Comparison of ENCODE assay signal across 8 cellular contexts in genomic region chr6:44237021-44237812, GRCh38.
DNase-seq lines count a peak whose midpoint lies in the region; ATAC-seq lines count a peak whose summit lies in the region.

No MANE protein-coding gene starts in this region.

- ATAC-seq in GM18909 (IDR thresholded peaks at IDR 0.05; ENCODE audit: poor library complexity, unreplicated experiment) (peak; percentile 51), HG03196 (IDR thresholded peaks at IDR 0.05; ENCODE audit: unreplicated experiment) (peak; percentile 69)

- H3K4me1 ChIP-seq in ACC112 (ENCODE audit: control insufficient read depth, insufficient read depth, low read length, unreplicated experiment): peaks cover 40% of the 10 kb centered on the region

- DNase-seq in NCI-H446 treated with DMSO at 0.1 percent for 48 hours (lab: John Stamatoyannopoulos, UW) (peak; percentile 75), cortex of kidney (lab: John Stamatoyannopoulos, UW) (peak; percentile 30)
- peak; percentile 52 for DNase-seq in activated CD4-positive, alpha-beta T cell treated with anti-CD3 and anti-CD28 coated beads for 1 hour
- DNase-seq in stimulated activated CD4-positive, alpha-beta T cell treated with anti-CD3 and anti-CD28 coated beads, Interleukin-1b, Interleukin-23, amount 100 ng/mL, for 48 hours: peak; percentile 81

- no peaks in the 10 kb centered on the region for H3K36me3 ChIP-seq in ACC112 (ENCODE audit: insufficient read depth, low read length)

- H3K27ac ChIP-seq in ACC112 (ENCODE audit: low read depth, low read length) (peak overlapping the region; percentile 75), layer of hippocampus (ENCODE audit: low read depth, low read length) (peak overlapping the region; percentile 96)

- H3K4me3 ChIP-seq in ACC112 (ENCODE audit: low read depth, low read length): peak overlapping the region; percentile 73

- H3K79me2 ChIP-seq in ACC112 (ENCODE audit: control insufficient read depth, insufficient read depth, low read length, unreplicated experiment): no peaks in the 10 kb centered on the region

- no peaks in the 10 kb centered on the region for H3K27me3 ChIP-seq in ACC112 (ENCODE audit: insufficient read depth, low read length)
- H3K27me3 ChIP-seq in layer of hippocampus (ENCODE audit: control insufficient read depth, insufficient read depth, low read length): no peaks in the 10 kb centered on the region

- H2AFZ ChIP-seq in ACC112 (ENCODE audit: low read length, unreplicated experiment): peak overlapping the region; percentile 73

Comparison
In these comparisons a context has a peak if more than half of its experiments do, and no peak if none do; other contexts are left out.
1. Peak in every context shown above with its lines: DNase-seq, ATAC-seq, H3K4me3 ChIP-seq and H3K27ac ChIP-seq.
2. DNase-seq: peak in every context shown above with its lines; median percentile 81 in stimulated activated CD4-positive, alpha-beta T cell treated with anti-CD3 and anti-CD28 coated beads, Interleukin-1b, Interleukin-23, amount 100 ng/mL, for 48 hours; 75 in NCI-H446 treated with DMSO at 0.1 percent for 48 hours; 52 in activated CD4-positive, alpha-beta T cell treated with anti-CD3 and anti-CD28 coated beads for 1 hour; 30 in cortex of kidney.